Comparison of ENCODE assay signal across 13 cellular contexts in genomic region chr10:127314797-127315196, GRCh38.
"Had no signal": no experiment of that assay in that cellular context is flagged by ENCODE, and none has a peak within 500 bp of the region (broad histone marks: within the 10 kb centered on the region; RNA-seq: fewer than 3 reads in every experiment).

No MANE protein-coding gene starts in this region.

- H3K4me1 Mint-ChIP-seq: stimulated activated effector memory CD8-positive, alpha-beta T cell treated with anti-CD3 and anti-CD28 coated beads, Interleukin-12 subunit alpha, Interleukin-12 subunit beta, amount 100 ng/mL, for 72 hours had no signal

- DNase-seq: effector memory CD8-positive, alpha-beta T cell; mesenchymal stem cell; natural killer cell; pancreas; stimulated activated CD4-positive, alpha-beta T cell treated with anti-CD3 and anti-CD28 coated beads, Interleukin-2, amount 100 ng/mL, for 24 hours; stimulated activated CD4-positive, alpha-beta T cell treated with anti-CD3 and anti-CD28 coated beads, Interleukin-4, amount 100 ng/mL, for 24 hours; stimulated activated naive CD4-positive, alpha-beta T cell treated with Interleukin-2 at 50 U/mL for 16 hours; stomach; thyroid gland; trophoblast cell had no signal

- ATAC-seq: effector memory CD8-positive, alpha-beta T cell; left lobe of liver; natural killer cell; pancreas; stimulated activated effector memory CD8-positive, alpha-beta T cell treated with anti-CD3 and anti-CD28 coated beads, Interleukin-12 subunit alpha, Interleukin-12 subunit beta, amount 100 ng/mL, for 72 hours had no signal

- H3K9me3 Mint-ChIP-seq: effector memory CD8-positive, alpha-beta T cell; mesothelial cell of epicardium; natural killer cell; stimulated activated effector memory CD8-positive, alpha-beta T cell treated with anti-CD3 and anti-CD28 coated beads, Interleukin-12 subunit alpha, Interleukin-12 subunit beta, amount 100 ng/mL, for 72 hours had no signal

- H3K4me3 Mint-ChIP-seq: effector memory CD8-positive, alpha-beta T cell; mesothelial cell of epicardium; natural killer cell; stimulated activated effector memory CD8-positive, alpha-beta T cell treated with anti-CD3 and anti-CD28 coated beads, Interleukin-12 subunit alpha, Interleukin-12 subunit beta, amount 100 ng/mL, for 72 hours had no signal

- H3K27ac Mint-ChIP-seq: effector memory CD8-positive, alpha-beta T cell; mesothelial cell of epicardium; natural killer cell; stimulated activated effector memory CD8-positive, alpha-beta T cell treated with anti-CD3 and anti-CD28 coated beads, Interleukin-12 subunit alpha, Interleukin-12 subunit beta, amount 100 ng/mL, for 72 hours had no signal

- H3K36me3 Mint-ChIP-seq: mesothelial cell of epicardium; natural killer cell; stimulated activated effector memory CD8-positive, alpha-beta T cell treated with anti-CD3 and anti-CD28 coated beads, Interleukin-12 subunit alpha, Interleukin-12 subunit beta, amount 100 ng/mL, for 72 hours had no signal
